In genomic region chr3:15064835-15065549, GRCh38 we compare ENCODE assay signal across 8 cellular contexts. TPM values are rescaled to one million over a fixed set of nuclear protein-coding genes. Genes with fewer than 3 reads are reported as not detected.
DNase-seq lines count a peak whose midpoint lies in the region; ATAC-seq and TF ChIP-seq lines count a peak whose summit lies in the region.

Gene MRPS25, minus strand, starts transcription at chr3:15065315. Its CDS starts 121 bp downstream, at chr3:15065194.

- H3K79me1 ChIP-seq in IMR-90 (ENCODE audit: low read depth in 1 of 2, low read length in 2 of 2): peaks cover 16 to 22% of the 10 kb centered on the region in 2 experiments

- H3K36me3 ChIP-seq in IMR-90 (ENCODE audit: control insufficient read depth, insufficient read depth, low read length): 0 out of 2 replicates have a peak, but pooled peaks cover 1% of the 10 kb centered on the region
- H3K36me3 ChIP-seq in OCI-LY7 (ENCODE audit: insufficient read depth, low read length): peaks cover 32% of the 10 kb centered on the region
- no peaks in the 10 kb centered on the region for H3K36me3 ChIP-seq in mucosa of descending colon (ENCODE audit: low read depth)

- H4K5ac ChIP-seq in IMR-90 (ENCODE audit: low read depth, low read length): peak within 1 kb of the TSS; percentile 77

- peak within 1 kb of the TSS; percentile 81; the same call in 1 of the 2 replicates for H4K91ac ChIP-seq in IMR-90 (ENCODE audit: insufficient read depth, low read depth, low read length)

- no peak for TF ChIP-seq CTCF in IMR-90 (conservative IDR thresholded peaks at IDR 0.05; ENCODE audit: low read depth, low read length)
- no peak for TF ChIP-seq CTCF in OCI-LY7 (conservative IDR thresholded peaks at IDR 0.05; ENCODE audit: low read length)
- no peak for TF ChIP-seq CTCF in mucosa of descending colon (IDR thresholded peaks at IDR 0.05)

- H2BK20ac ChIP-seq in IMR-90 (ENCODE audit: low read depth, low read length): 0 out of 2 replicates have a peak within 1 kb of the TSS, but pooled peaks have one; percentile 1

- peak within 1 kb of the TSS; percentile 93 for H3K23ac ChIP-seq in IMR-90 (ENCODE audit: low read depth, low read length)

- peak within 1 kb of the TSS; percentile 75 for H2BK5ac ChIP-seq in IMR-90 (ENCODE audit: low read depth, low read length, poor library complexity, severe bottlenecking)

- H3K9me2 ChIP-seq in OCI-LY7 (ENCODE audit: insufficient read depth, low read length): no peaks in the 10 kb centered on the region

- H3K9me3 ChIP-seq in IMR-90 (ENCODE audit: control insufficient read depth, insufficient read depth, low read length): no peaks in the 10 kb centered on the region
- no peaks in the 10 kb centered on the region for H3K9me3 ChIP-seq in OCI-LY7 (ENCODE audit: low read length)
- H3K9me3 ChIP-seq in mucosa of descending colon: no peaks in the 10 kb centered on the region

- POLR2A ChIA-PET in IMR-90 (lab: Charles Lee; ENCODE audit: unreplicated experiment) (interaction anchor here (1.0 kb wide), 1 partner anchor 89 kb away, joined by 3 read pairs; no protein-coding TSS in a partner anchor), OCI-LY7 (lab: Charles Lee) (interaction anchor here (0.9 to 1.7 kb wide), 11 partner anchors 8 to 119 kb away, joined by 3 to 6 read pairs (median 4); no protein-coding TSS in a partner anchor)

- H3K27ac ChIP-seq in IMR-90 (ENCODE audit: insufficient read depth, low read length): peak within 1 kb of the TSS; percentile 92
- H3K27ac ChIP-seq in OCI-LY7 (ENCODE audit: low read depth, low read length, poor library complexity, severe bottlenecking): peak within 1 kb of the TSS; percentile 42
- peak within 1 kb of the TSS; percentile 59 for H3K27ac ChIP-seq in epithelial cell of prostate

- H3K4ac ChIP-seq in IMR-90 (ENCODE audit: low read depth, low read length): peak within 1 kb of the TSS; percentile 93

- H3K27me3 ChIP-seq in IMR-90 (ENCODE audit: control insufficient read depth, insufficient read depth, low read length): no peaks in the 10 kb centered on the region

- peak within 1 kb of the TSS; percentile 96 for H3K9ac ChIP-seq in IMR-90 (ENCODE audit: low read depth, low read length)

- CTCF ChIA-PET in IMR-90 (lab: Yijun Ruan, JAX) (interaction anchor here (0.6 to 1.0 kb wide), 2 partner anchors 144 to 779 kb away, joined by 3 read pairs; no protein-coding TSS in a partner anchor), OCI-LY7 (lab: Charles Lee; ENCODE audit: unreplicated experiment) (interaction anchor here (0.5 to 0.9 kb wide), 3 partner anchors 14 to 880 kb away, joined by 3 to 4 read pairs (median 3); no protein-coding TSS in a partner anchor)

- no peak within 1 kb of the TSS for H2BK15ac ChIP-seq in IMR-90 (ENCODE audit: low read depth, low read length)

- 0 out of 2 replicates have a peak within 1 kb of the TSS, but pooled peaks have one; percentile 24 for H2BK120ac ChIP-seq in IMR-90 (ENCODE audit: low read depth, low read length)

- peaks cover 8% of the 10 kb centered on the region for H4K20me1 ChIP-seq in IMR-90 (ENCODE audit: insufficient read depth, low read length)
- 0 out of 2 replicates have a peak, but pooled peaks cover 5% of the 10 kb centered on the region for H4K20me1 ChIP-seq in OCI-LY7 (ENCODE audit: insufficient read depth, low read length)

- intact Hi-C loops in IMR-90 (cut with micrococcal nuclease) (no loop called here), OCI-LY7 (cut with micrococcal nuclease; ENCODE audit: unreplicated experiment) (no loop called here), mucosa of descending colon (cut with DNase I, micrococcal nuclease) (no loop called here)

- WGBS in IMR-90 (ENCODE audit: extremely low coverage in 2 of 2, insufficient read length in 1 of 2), 2 experiments: 1% methylated on average over 14 of the region's 69 CpGs; no CpG with 5 or more reads in 1 of the 2 experiments

- ATAC-seq in GM21529 (IDR thresholded peaks at IDR 0.05; ENCODE audit: unreplicated experiment): peak; percentile 95
- peak; percentile 97 for ATAC-seq in IMR-90 (ENCODE audit: low read depth)
- ATAC-seq in mucosa of descending colon: peak; percentile 99

- no TSS peak for BruUV-seq in IMR-90 (replicated peaks; lab: Mats Ljungman, UMichigan)
- BruUV-seq in OCI-LY7 (replicated peaks; lab: Mats Ljungman, UMichigan): no TSS peak

- H3K14ac ChIP-seq in IMR-90 (replicated peaks; ENCODE audit: low read depth, low read length): peak within 1 kb of the TSS; percentile 97

- H3K56ac ChIP-seq in IMR-90 (ENCODE audit: extremely low read depth, insufficient read depth, low read length): peak within 1 kb of the TSS; percentile 77; the same call in 1 of the 2 replicates

- H2AK9ac ChIP-seq in IMR-90 (replicated peaks; ENCODE audit: low read depth, low read length, poor library complexity): peak within 1 kb of the TSS; percentile 94

- in situ Hi-C loops in IMR-90 (cut with MboI; ENCODE audit: low sequenced_read_pairs): no loop called here

- DNase-seq in DMS 273 treated with DMSO at 0.1 percent for 48 hours (lab: John Stamatoyannopoulos, UW) (peak; percentile 57), IMR-90 (peak; percentile 92), OCI-LY7 (ENCODE audit: low spot score) (peak; percentile 93), activated T-cell treated with anti-CD3 and anti-CD28 coated beads for 24 hours (ENCODE audit: low read depth) (peak; percentile 85), epithelial cell of prostate (ENCODE audit: low read depth, low spot score) (peak; percentile 76), mucosa of descending colon (peak; percentile 92 to 94 (median 93))
- DNase-seq in stimulated activated CD8-positive, alpha-beta memory T cell treated with anti-CD3 and anti-CD28 coated beads, Interleukin-4, amount 100 ng/mL, for 1 hour (ENCODE audit: low read depth in 2 of 2, low spot score in 1 of 2): peak; percentile 78 to 85

- peak; percentile 78 for TF ChIP-seq POLR2A in IMR-90 (IDR thresholded peaks at IDR 0.05; ENCODE audit: low read depth, low read length)

- peak within 1 kb of the TSS; percentile 99 for H2AFZ ChIP-seq in IMR-90 (replicated peaks; ENCODE audit: low read length, poor library complexity)
- H2AFZ ChIP-seq in OCI-LY7 (ENCODE audit: low read length): peak within 1 kb of the TSS; percentile 93

- dilution Hi-C loops in IMR-90 (cut with HindIII; ENCODE audit: low sequenced_read_pairs, unreplicated experiment): no loop called here

- peak within 1 kb of the TSS; percentile 95 for H2AK5ac ChIP-seq in IMR-90 (ENCODE audit: low read depth, low read length)

- H3K4me3 ChIP-seq in IMR-90 (ENCODE audit: insufficient read depth, low read depth, low read length) (peak within 1 kb of the TSS; percentile 93), OCI-LY7 (ENCODE audit: low read depth, low read length, poor library complexity, severe bottlenecking) (peak within 1 kb of the TSS; percentile 96), mucosa of descending colon (peak within 1 kb of the TSS; percentile 80)

- H4K8ac ChIP-seq in IMR-90 (ENCODE audit: low read depth in 2 of 2, low read length in 2 of 2): peak within 1 kb of the TSS; percentile 84 to 92

- peak within 1 kb of the TSS; percentile 52; the same call in 1 of the 2 replicates for H3K18ac ChIP-seq in IMR-90 (ENCODE audit: low read depth, low read length)

- 0 out of 2 replicates have a peak, but pooled peaks cover 4% of the 10 kb centered on the region for H3K9me1 ChIP-seq in IMR-90 (ENCODE audit: insufficient read depth, low read length)

- no peak for TF ChIP-seq RAD21 in IMR-90 (IDR thresholded peaks at IDR 0.05; ENCODE audit: low read length)

- H3K4me1 ChIP-seq in IMR-90 (ENCODE audit: control insufficient read depth, insufficient read depth, low read length) (peaks cover 9% of the 10 kb centered on the region), OCI-LY7 (ENCODE audit: insufficient read depth, low read length, poor library complexity, severe bottlenecking) (peaks cover 16% of the 10 kb centered on the region), mucosa of descending colon (ENCODE audit: low read depth) (peaks cover 14% of the 10 kb centered on the region)

- H3K79me2 ChIP-seq in OCI-LY7 (ENCODE audit: insufficient read depth, low read depth, low read length): peaks cover 34% of the 10 kb centered on the region

- H3K4me2 ChIP-seq in IMR-90 (ENCODE audit: low read depth, low read length): peak within 1 kb of the TSS; percentile 83
- peak within 1 kb of the TSS; percentile 77 for H3K4me2 ChIP-seq in OCI-LY7 (ENCODE audit: low read length)

TF ChIP-seq in IMR-90, 13 proteins besides CTCF, POLR2A, EP300 and RAD21:
- TF ChIP-seq FOS (IDR thresholded peaks at IDR 0.05; ENCODE audit: low read depth, low read length): no peak
- TF ChIP-seq BHLHE40 (IDR thresholded peaks at IDR 0.05; ENCODE audit: low read depth, low read length): no peak
- no peak for TF ChIP-seq SMC3 (IDR thresholded peaks at IDR 0.05; ENCODE audit: low read depth, low read length)
- TF ChIP-seq MXI1 (IDR thresholded peaks at IDR 0.05; ENCODE audit: borderline replicate concordance, low read depth, low read length): peak; percentile 81
- no peak for TF ChIP-seq MAZ (IDR thresholded peaks at IDR 0.05; ENCODE audit: borderline replicate concordance, low read depth, low read length)
- TF ChIP-seq USF2 (IDR thresholded peaks at IDR 0.05; ENCODE audit: low read depth, low read length): 0 out of 2 replicates have a peak, but pooled peaks have one; percentile 15

RNA-seq across cellular contexts. Expression of gene MRPS25, which starts in this region (rescaled TPM):
- total RNA-seq in IMR-90 (2012; rRNA removed) (9.0 and 9.7 TPM in 2 replicates), OCI-LY7 (2022) (111 and 129 TPM in 2 replicates), mucosa of descending colon (10 to 100 TPM; 72.1 to 84.0 (median 78.7) TPM)
- polyA plus RNA-seq in IMR-90 (2012; rRNA removed): 20.3 and 20.8 TPM in 2 replicates
- 9.8 and 26.9 TPM in 2 replicates for polyA plus RNA-seq in IMR-90 (2012; cell fraction: cytosol; rRNA removed)
- polyA plus RNA-seq in IMR-90 (2012; cell fraction: nucleus; rRNA removed; ENCODE audit: low replicate concordance): 90.6 and 220 TPM in 2 replicates
- 44.5 and 53.6 TPM in 2 replicates for total RNA-seq in OCI-LY7 (2014; rRNA removed; shearing (Covaris generic))

Comparison
In these comparisons a context has a peak if more than half of its experiments do, and no peak if none do; other contexts are left out.
1. Peak in every context shown above with its lines: DNase-seq, ATAC-seq, H3K4me3 ChIP-seq and H3K27ac ChIP-seq.
2. H3K27ac ChIP-seq: peak in every context shown above with its lines; median percentile 92 in IMR-90; 59 in epithelial cell of prostate; 42 in OCI-LY7.